1 cellular context compared by ENCODE assay signal in genomic region chr14:73427516-73428264, GRCh38.
TF ChIP-seq lines count a peak whose summit lies in the region.

No MANE protein-coding gene starts in this region.

TF ChIP-seq in K562, 482 proteins besides CTCF, POLR2A, EP300 and RAD21:
- TF ChIP-seq CUX1 (CRISPR knock-in tag; IDR thresholded peaks at IDR 0.05) (no peak), ZC3H11A (IDR thresholded peaks at IDR 0.05; ENCODE audit: low read depth, low read length) (no peak), CREB1 (IDR thresholded peaks at IDR 0.05) (no peak), CREB1 (CRISPR knock-in tag; IDR thresholded peaks at IDR 0.05) (no peak), ARID3A (IDR thresholded peaks at IDR 0.05; ENCODE audit: borderline replicate concordance, low read depth, low read length) (no peak), ZNF174 (CRISPR knock-in tag; IDR thresholded peaks at IDR 0.05) (no peak), ERF (CRISPR knock-in tag; IDR thresholded peaks at IDR 0.05) (no peak), MBD2 (IDR thresholded peaks at IDR 0.05; ENCODE audit: borderline replicate concordance, low read depth) (no peak), ZNF561 (CRISPR knock-in tag; conservative IDR thresholded peaks at IDR 0.05) (no peak)
